In genomic region chr9:31821583-31821982, GRCh38 we compare ENCODE assay signal across 7 cellular contexts.
"Had no signal": no experiment of that assay in that cellular context is flagged by ENCODE, and none has a peak within 500 bp of the region (broad histone marks: within the 10 kb centered on the region; RNA-seq: fewer than 3 reads in every experiment).

No MANE protein-coding gene starts in this region.

- H3K4me3 ChIP-seq: GM23248, K562 had no signal

- DNase-seq: GM23248, GOT3, H9, HCEC 1CT, IMR-90 had no signal

- H3K27ac ChIP-seq: GM23248, HL-60 had no signal

- H2AFZ ChIP-seq: GM23248 had no signal

- ATAC-seq: K562 had no signal

- H3K9ac ChIP-seq: GM23248 had no signal
